5 cellular contexts compared by ENCODE assay signal in genomic region chr16:21578311-21578710, GRCh38. TPM values are rescaled to one million over a fixed set of nuclear protein-coding genes. Genes with fewer than 3 reads are reported as not detected.
A peak's percentile ranks its signal among the peaks of the same experiment; 100 is the strongest.
DNase-seq lines count a peak whose midpoint lies in the region; ATAC-seq, FAIRE-seq and TF ChIP-seq lines count a peak whose summit lies in the region.
"Not testable (repeated sequence)": the region's sequence is repeated elsewhere in the genome, so short reads cannot be mapped to it uniquely, and the experiment has no call there.

No MANE protein-coding gene starts in this region.

- H3K9me1 ChIP-seq in K562 (ENCODE audit: control insufficient read depth, insufficient read depth, low read length), result not testable (repeated sequence)

- not testable (repeated sequence) for H3K9ac ChIP-seq in K562 (ENCODE audit: insufficient read depth in 1 of 2, low read depth in 2 of 2, low read length in 2 of 2); HepG2 (ENCODE audit: insufficient read depth, low read depth, low read length)

- DNase-seq in RWPE2 (ENCODE audit: low spot score), result peak; percentile 13
- DNase-seq in K562 (ENCODE audit: extremely low read depth in 1 of 4, low spot score in 3 of 4); HepG2 (ENCODE audit: low spot score): not testable (repeated sequence)
- DNase-seq in spleen, result peak; percentile 54
- DNase-seq in type B pancreatic cell (ENCODE audit: extremely low spot score, unreplicated experiment), result peak; percentile 43

- WGBS in K562 (ENCODE audit: insufficient coverage, low coverage, missing lambda C conversion rate), result 1% methylated on average over 5 of the region's 5 CpGs
- 23% methylated on average over 5 of the region's 5 CpGs for WGBS in HepG2 (ENCODE audit: low lambda C conversion rate)
- WGBS in spleen, 5 donors, result 92 to 98% (median 93%) methylated on average over 5 of the region's 5 CpGs

- FAIRE-seq in K562 (lab: Jason Lieb, UNC); HepG2 (lab: Jason Lieb, UNC): not testable (repeated sequence)

- not testable (repeated sequence) for H3K4me2 ChIP-seq in K562 (ENCODE audit: insufficient read depth, low read length); HepG2 (ENCODE audit: low read depth, low read length)

- not testable (repeated sequence) for H3K4me3 Mint-ChIP-seq in type B pancreatic cell

- POLR2A ChIA-PET in K562 (lab: Yijun Ruan, JAX); HepG2 (lab: Yijun Ruan, JAX): not testable (repeated sequence)

- H3K79me2 ChIP-seq in K562 (ENCODE audit: control insufficient read depth, insufficient read depth, low read length); HepG2 (ENCODE audit: insufficient read depth, low read length): not testable (repeated sequence)

- not testable (repeated sequence) for H4K20me1 ChIP-seq in K562 (replicated peaks; ENCODE audit: control insufficient read depth, insufficient read depth, low read length); HepG2 (ENCODE audit: insufficient read depth, low read length)

- H3K27me3 Mint-ChIP-seq in type B pancreatic cell, result not testable (repeated sequence)

- H3K27ac ChIP-seq in RWPE2 (ENCODE audit: poor library complexity, severe bottlenecking); K562 (ENCODE audit: extremely low read depth, low read depth, low read length); HepG2 (ENCODE audit: extremely low read length, insufficient read depth, low read length); spleen: not testable (repeated sequence)

- not testable (repeated sequence) for H3K9me3 ChIP-seq in RWPE2 (ENCODE audit: severe bottlenecking); K562 (replicated peaks; ENCODE audit: control insufficient read depth, insufficient read depth, low read depth, low read length); HepG2 (ENCODE audit: low read length); spleen

- TF ChIP-seq CTCF in RWPE2 (IDR thresholded peaks at IDR 0.05; ENCODE audit: poor library complexity, severe bottlenecking); K562 (IDR thresholded peaks at IDR 0.05 in 2 of 3, conservative IDR thresholded peaks at IDR 0.05 in 1 of 3; ENCODE audit: insufficient read depth in 2 of 3, low read depth in 1 of 3, low read length in 3 of 3); HepG2 (CRISPR knock-in tag; IDR thresholded peaks at IDR 0.05); spleen (IDR thresholded peaks at IDR 0.05 in 8 of 11, conservative IDR thresholded peaks at IDR 0.05 in 3 of 11); type B pancreatic cell (conservative IDR thresholded peaks at IDR 0.05): not testable (repeated sequence)

- intact Hi-C loops in K562 (cut with micrococcal nuclease); spleen (cut with DNase I; ENCODE audit: low total_unique reads): not testable (repeated sequence)
- intact Hi-C loops in HepG2 (cut with micrococcal nuclease; ENCODE audit: unreplicated experiment), result loop anchor here (2.0 to 10.0 kb wide), 2 partner anchors 20 to 1056 kb away; no protein-coding TSS in a partner anchor

- in situ Hi-C loops in K562 (cut with MboI), result loop anchor here (25.0 kb wide), 1 partner anchor 984 kb away; no protein-coding TSS in a partner anchor
- in situ Hi-C loops in HepG2 (cut with HindIII; ENCODE audit: extremely low pct_ligation_motif_present, low pct_unique_long_range_greater_than_20kb), result not testable (repeated sequence)

- not testable (repeated sequence) for H3K27ac Mint-ChIP-seq in type B pancreatic cell

- not testable (repeated sequence) for TF ChIP-seq EP300 in K562 (IDR thresholded peaks at IDR 0.05; ENCODE audit: low read length); HepG2 (IDR thresholded peaks at IDR 0.05; ENCODE audit: low read depth in 2 of 2, low read length in 2 of 2); HepG2 (CRISPR knock-in tag; IDR thresholded peaks at IDR 0.05; ENCODE audit: borderline replicate concordance)

- not testable (repeated sequence) for H3K36me3 ChIP-seq in RWPE2 (ENCODE audit: low read depth); K562 (ENCODE audit: control insufficient read depth, insufficient read depth, low read length); HepG2 (replicated peaks in 1 of 2; ENCODE audit: control insufficient read depth in 1 of 2, insufficient read depth in 2 of 2, low read length in 2 of 2); spleen

- H3K9me3 Mint-ChIP-seq in type B pancreatic cell, result not testable (repeated sequence)

- not testable (repeated sequence) for BruUV-seq in K562 (replicated peaks; lab: Mats Ljungman, UMichigan); HepG2 (replicated peaks; lab: Mats Ljungman, UMichigan)

- not testable (repeated sequence) for H3K27me3 ChIP-seq in RWPE2 (ENCODE audit: insufficient read depth, poor library complexity, severe bottlenecking); spleen (replicated peaks in 1 of 7)
- peaks cover 7 to 22% of the 10 kb centered on the region in 2 experiments; a peak in 4 of 5 replicates for H3K27me3 ChIP-seq in K562 (ENCODE audit: control insufficient read depth in 2 of 2, insufficient read depth in 2 of 2, low read length in 2 of 2)
- H3K27me3 ChIP-seq in HepG2 (ENCODE audit: control insufficient read depth in 1 of 2, insufficient read depth in 2 of 2, low read length in 2 of 2), result peaks cover 3 to 24% of the 10 kb centered on the region in 2 experiments; a peak in 4 of 5 replicates

- not testable (repeated sequence) for H2AFZ ChIP-seq in K562 (ENCODE audit: low read depth, low read length); HepG2 (ENCODE audit: low read length)

- CTCF ChIA-PET in K562 (lab: Yijun Ruan, JAX; ENCODE audit: low intra/inter-chr PET ratio); HepG2 (lab: Yijun Ruan, JAX; ENCODE audit: low intra/inter-chr PET ratio, low total read pairs): not testable (repeated sequence)

- TF ChIP-seq RAD21 in K562 (CRISPR knock-in tag; conservative IDR thresholded peaks at IDR 0.05 in 1 of 2, IDR thresholded peaks at IDR 0.05 in 1 of 2); HepG2 (CRISPR knock-in tag; IDR thresholded peaks at IDR 0.05): not testable (repeated sequence)

- not testable (repeated sequence) for H3K4me1 Mint-ChIP-seq in type B pancreatic cell (ENCODE audit: unreplicated experiment)

- not testable (repeated sequence) for H3K4me3 ChIP-seq in RWPE2 (ENCODE audit: severe bottlenecking); K562; HepG2 (replicated peaks in 1 of 3; ENCODE audit: insufficient read depth in 1 of 3, low read depth in 2 of 3, low read length in 3 of 3); spleen

- ATAC-seq in RWPE2 (ENCODE audit: low read depth); K562; HepG2: not testable (repeated sequence)

- not testable (repeated sequence) for H3K4me1 ChIP-seq in RWPE2 (ENCODE audit: insufficient read depth, poor library complexity, severe bottlenecking); K562 (replicated peaks in 1 of 2; ENCODE audit: control insufficient read depth in 2 of 2, insufficient read depth in 2 of 2, low read length in 2 of 2); HepG2 (ENCODE audit: insufficient read depth, low read length); spleen

- H3K36me3 Mint-ChIP-seq in type B pancreatic cell, result not testable (repeated sequence)

- TF ChIP-seq POLR2A in K562 (conservative IDR thresholded peaks at IDR 0.05); HepG2 (IDR thresholded peaks at IDR 0.05; ENCODE audit: insufficient read depth in 1 of 2, low read depth in 2 of 2, low read length in 2 of 2); spleen (IDR thresholded peaks at IDR 0.05): not testable (repeated sequence)

RNA-seq across cellular contexts. Expression of gene METTL9, which starts 21.1 kb away (rescaled TPM):
- 42.0 and 73.0 TPM in 2 replicates for total RNA-seq in K562 (2011; cell fraction: chromatin; rRNA removed; ENCODE audit: low replicate concordance)
- total RNA-seq in K562 (2011; cell fraction: nucleolus; rRNA removed), result 27.7 and 29.2 TPM in 2 replicates
- total RNA-seq in K562 (2011; cell fraction: nucleoplasm; rRNA removed), result 44.9 and 62.3 TPM in 2 replicates
- total RNA-seq in K562 (2014; rRNA removed), result 69.1 and 74.8 TPM in 2 replicates
- total RNA-seq in K562 (2014; rRNA removed; fragmentation: Illumina TruSeq; extraction: Trizol), result 81.2 and 105 TPM in 2 replicates
- 80.9 and 82.2 TPM in 2 replicates for total RNA-seq in K562 (2015; rRNA removed; fragmentation: Illumina TruSeq; extraction: Trizol)
- 65.8 and 66.1 TPM in 2 replicates for total RNA-seq in K562 (2021)
- 85.0 and 107 TPM in 2 replicates for polyA plus RNA-seq in K562 (2011; rRNA removed)
- polyA plus RNA-seq in K562 (2011; cell fraction: cytosol; rRNA removed), result 27.8 and 39.5 TPM in 2 replicates
- 9.7 and 27.7 TPM in 2 replicates for polyA plus RNA-seq in K562 (2011; cell fraction: nucleus; rRNA removed)
- polyA plus RNA-seq in K562 (2012), result 58.8 and 97.2 TPM in 2 replicates
- 67.6 and 79.1 TPM in 2 replicates for polyA plus RNA-seq in K562 (2014; fragmentation: Illumina TruSeq; extraction: Trizol)
- polyA plus RNA-seq in K562 (2014; fragmentation: Nextera tagmentation; extraction: Ambion mirVana), result 10 to 100 TPM; 12.2 to 16.3 TPM
- 70.8 and 86.0 TPM in 2 replicates for polyA plus RNA-seq in K562 (2014; rRNA removed)
- 39.8 and 63.4 TPM in 2 replicates for polyA minus RNA-seq in K562 (2011; rRNA and poly(A)+ RNA removed)
- polyA minus RNA-seq in K562 (2011; cell fraction: cytosol; rRNA and poly(A)+ RNA removed), result 24.4 and 27.4 TPM in 2 replicates
- polyA minus RNA-seq in K562 (2011; cell fraction: nucleus; rRNA and poly(A)+ RNA removed), result 16.8 and 24.0 TPM in 2 replicates
- 175 and 204 TPM in 2 replicates for total RNA-seq in HepG2 (2016; rRNA removed; fragmentation: Illumina TruSeq; extraction: Trizol)
- total RNA-seq in HepG2 (2016; cell fraction: cytosol; rRNA removed; fragmentation: Illumina TruSeq; extraction: Trizol; ENCODE audit: low read depth), result 260 and 296 TPM in 2 replicates
- total RNA-seq in HepG2 (2016; cell fraction: insoluble cytoplasmic fraction; rRNA removed; fragmentation: Illumina TruSeq; extraction: Trizol), result 189 and 192 TPM in 2 replicates
- 531 and 570 TPM in 2 replicates for total RNA-seq in HepG2 (2016; cell fraction: membrane; rRNA removed; fragmentation: Illumina TruSeq; extraction: Trizol)
- total RNA-seq in HepG2 (2016; cell fraction: nucleus; rRNA removed; fragmentation: Illumina TruSeq; extraction: Trizol), result 102 and 120 TPM in 2 replicates
- polyA plus RNA-seq in HepG2 (2011; rRNA removed), result 96.9 and 123 TPM in 2 replicates
- polyA plus RNA-seq in HepG2 (2011; cell fraction: cytosol; rRNA removed), result 57.9 and 89.7 TPM in 2 replicates
- 22.0 and 27.5 TPM in 2 replicates for polyA plus RNA-seq in HepG2 (2011; cell fraction: nucleus; rRNA removed)
- 128 and 134 TPM in 2 replicates for polyA plus RNA-seq in HepG2 (2012)
- 385 and 459 TPM in 2 replicates for polyA plus RNA-seq in HepG2 (2016; cell fraction: cytosol; fragmentation: Illumina TruSeq; extraction: Trizol; ENCODE audit: low read depth)
- polyA plus RNA-seq in HepG2 (2016; cell fraction: insoluble cytoplasmic fraction; fragmentation: Illumina TruSeq; extraction: Trizol; ENCODE audit: low read depth), result 218 and 221 TPM in 2 replicates
- 534 and 554 TPM in 2 replicates for polyA plus RNA-seq in HepG2 (2016; cell fraction: membrane; fragmentation: Illumina TruSeq; extraction: Trizol; ENCODE audit: low read depth)
- 143 and 144 TPM in 2 replicates for polyA plus RNA-seq in HepG2 (2016; cell fraction: nucleus; fragmentation: Illumina TruSeq; extraction: Trizol; ENCODE audit: insufficient read depth, low read depth)
- polyA minus RNA-seq in HepG2 (2011; rRNA and poly(A)+ RNA removed; ENCODE audit: low replicate concordance), result 23.0 and 41.2 TPM in 2 replicates
- polyA minus RNA-seq in HepG2 (2011; cell fraction: cytosol; rRNA and poly(A)+ RNA removed), result 66.7 and 68.9 TPM in 2 replicates
- 50.9 and 56.4 TPM in 2 replicates for polyA minus RNA-seq in HepG2 (2011; cell fraction: nucleus; rRNA and poly(A)+ RNA removed)
- 100 to 1,000 TPM in 5 of 7 donors, 10 to 100 TPM in 2; 88.5 to 247 (median 121) TPM for total RNA-seq in spleen
- 10 to 100 TPM; 28.5 to 50.6 (median 45.2) TPM for polyA plus RNA-seq in spleen
- total RNA-seq in type B pancreatic cell (ENCODE audit: low replicate concordance), result 87.1 and 132 TPM in 2 replicates
